16 cellular contexts compared by ENCODE assay signal in the genomic region with DNA sequence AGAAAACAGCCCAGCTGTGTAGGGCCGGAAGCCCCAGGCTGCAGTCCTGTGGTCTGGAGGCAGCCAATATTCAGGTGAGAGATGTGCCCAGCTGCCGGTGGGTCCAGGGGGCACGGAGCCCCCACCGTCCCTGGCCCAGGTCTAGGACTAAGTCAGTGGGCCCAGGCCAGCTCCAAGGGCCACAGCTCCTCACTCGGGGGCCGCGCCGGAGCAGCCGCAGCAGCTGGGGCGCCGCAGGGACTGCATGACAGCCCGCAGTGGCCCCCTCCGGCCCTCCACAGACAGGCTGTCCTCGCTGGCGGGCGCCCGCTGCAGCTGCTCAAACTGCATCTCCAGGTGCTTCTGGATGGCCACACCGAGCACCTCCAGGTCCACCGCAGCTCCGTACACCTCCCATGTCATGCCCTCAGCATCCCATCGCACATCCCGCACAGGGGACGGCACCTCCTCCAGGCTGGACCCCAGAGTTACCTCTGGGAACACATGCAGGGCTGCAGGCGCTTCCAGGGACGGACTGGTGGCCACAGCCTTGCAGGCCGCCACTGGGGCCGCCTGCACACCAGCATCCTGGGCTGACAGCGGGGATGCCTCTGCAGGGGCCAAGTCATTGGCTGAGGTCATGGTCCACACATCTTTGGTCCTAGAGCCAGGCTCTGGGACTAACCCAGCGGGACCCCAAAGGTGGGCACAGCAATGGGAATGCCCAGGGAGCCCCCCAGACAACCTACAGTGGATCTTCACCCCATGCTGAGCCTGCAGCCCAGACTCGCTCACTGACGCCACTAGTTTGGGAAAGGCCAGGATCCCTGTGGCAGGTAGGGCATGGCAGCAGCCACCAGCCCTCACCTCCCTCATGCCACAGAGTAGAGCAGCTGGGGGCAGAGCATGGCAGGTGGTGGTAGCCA. TPM values are rescaled to one million over a fixed set of nuclear protein-coding genes. Genes with fewer than 3 reads are reported as not detected.
DNase-seq lines count a peak whose midpoint lies in the region; ATAC-seq, FAIRE-seq and TF ChIP-seq lines count a peak whose summit lies in the region.
"Had no signal": no experiment of that assay in that cellular context is flagged by ENCODE, and none has a peak within 500 bp of the region (broad histone marks: within the 10 kb centered on the region; RNA-seq: fewer than 3 reads in every experiment).

No MANE protein-coding gene starts in this region.

- CTCF ChIA-PET in HepG2 (lab: Yijun Ruan, JAX; ENCODE audit: low intra/inter-chr PET ratio, low total read pairs) = no interaction called here

- H3K27ac ChIP-seq in right lobe of liver (no peak overlapping the region), HepG2 (ENCODE audit: extremely low read length, insufficient read depth, low read length) (no peak overlapping the region), upper lobe of right lung (no peak overlapping the region)
- H3K27ac ChIP-seq: foreskin keratinocyte had no signal

- no peak for TF ChIP-seq RAD21 in HepG2 (CRISPR knock-in tag; IDR thresholded peaks at IDR 0.05)

- H3K9me3 Mint-ChIP-seq in central memory CD8-positive, alpha-beta T cell = no peaks in the 10 kb centered on the region
- no peaks in the 10 kb centered on the region for H3K9me3 Mint-ChIP-seq in natural killer cell
- H3K9me3 Mint-ChIP-seq: naive thymus-derived CD8-positive, alpha-beta T cell had no signal

- in situ Hi-C loops in HepG2 (cut with HindIII; ENCODE audit: extremely low pct_ligation_motif_present, low pct_unique_long_range_greater_than_20kb) = no loop called here

- no peaks in the 10 kb centered on the region for H3K9me3 ChIP-seq in right lobe of liver
- no peaks in the 10 kb centered on the region for H3K9me3 ChIP-seq in HepG2 (ENCODE audit: low read length)
- no peaks in the 10 kb centered on the region for H3K9me3 ChIP-seq in upper lobe of right lung

- intact Hi-C loops in right lobe of liver (cut with DNase I) = no loop called here
- intact Hi-C loops in HepG2 (cut with micrococcal nuclease; ENCODE audit: unreplicated experiment) = no loop called here
- intact Hi-C loops in natural killer cell (cut with micrococcal nuclease) = no loop called here
- intact Hi-C loops in upper lobe of right lung (cut with DNase I) = no loop called here

- no peaks in the 10 kb centered on the region for H3K4me1 Mint-ChIP-seq in central memory CD8-positive, alpha-beta T cell
- no peaks in the 10 kb centered on the region for H3K4me1 Mint-ChIP-seq in natural killer cell
- H3K4me1 Mint-ChIP-seq: naive thymus-derived CD8-positive, alpha-beta T cell had no signal

- TF ChIP-seq CTCF in right lobe of liver (IDR thresholded peaks at IDR 0.05) (no peak), HepG2 (CRISPR knock-in tag; IDR thresholded peaks at IDR 0.05) (no peak), natural killer cell (IDR thresholded peaks at IDR 0.05) (no peak), upper lobe of right lung (IDR thresholded peaks at IDR 0.05) (no peak)

- no peak overlapping the region for H2AFZ ChIP-seq in HepG2 (ENCODE audit: low read length)

- ATAC-seq in right lobe of liver (peak in 1 of 4 donors; percentile 1), HepG2 (no peak), natural killer cell (no peak), upper lobe of right lung (no peak), HG03521 (IDR thresholded peaks at IDR 0.05; ENCODE audit: unreplicated experiment) (no peak), HG03045 (IDR thresholded peaks at IDR 0.05; ENCODE audit: unreplicated experiment) (no peak)
- ATAC-seq in central memory CD8-positive, alpha-beta T cell (replicated peaks; ENCODE audit: extremely low read depth, poor library complexity, severe bottlenecking) = no peak
- ATAC-seq: foreskin keratinocyte; naive thymus-derived CD8-positive, alpha-beta T cell had no signal

- no peak for FAIRE-seq in HepG2 (lab: Jason Lieb, UNC)
- FAIRE-seq: H54 had no signal

- peak in 2 of 3 donors; percentile 27 to 59 for DNase-seq in right lobe of liver
- no peak for DNase-seq in HepG2 (ENCODE audit: low spot score)
- DNase-seq in central memory CD8-positive, alpha-beta T cell (ENCODE audit: low spot score in 2 of 2) = peak; percentile 11 to 12
- peak; percentile 14 for DNase-seq in natural killer cell
- peak; percentile 71 for DNase-seq in upper lobe of right lung
- DNase-seq in midbrain (lab: John Stamatoyannopoulos, UW) = no peak
- DNase-seq: anterior cingulate cortex; effector memory CD4-positive, alpha-beta T cell; foreskin keratinocyte; T-helper 9 cell had no signal

- no peak overlapping the region for H3K4me3 Mint-ChIP-seq in central memory CD8-positive, alpha-beta T cell
- H3K4me3 Mint-ChIP-seq in natural killer cell = no peak overlapping the region
- H3K4me3 Mint-ChIP-seq: naive thymus-derived CD8-positive, alpha-beta T cell had no signal

- H3K4me1 ChIP-seq in right lobe of liver (no peaks in the 10 kb centered on the region), HepG2 (ENCODE audit: insufficient read depth, low read length) (no peaks in the 10 kb centered on the region), upper lobe of right lung (peaks cover 4% of the 10 kb centered on the region)
- H3K4me1 ChIP-seq: foreskin keratinocyte had no signal

- BruUV-seq in HepG2 (replicated peaks; lab: Mats Ljungman, UMichigan) = no TSS peak

- H3K36me3 Mint-ChIP-seq in central memory CD8-positive, alpha-beta T cell (ENCODE audit: insufficient read depth) = no peaks in the 10 kb centered on the region
- H3K36me3 Mint-ChIP-seq in natural killer cell = no peaks in the 10 kb centered on the region
- H3K36me3 Mint-ChIP-seq: naive thymus-derived CD8-positive, alpha-beta T cell had no signal

- H3K36me3 ChIP-seq in right lobe of liver (no peaks in the 10 kb centered on the region), HepG2 (replicated peaks in 1 of 2; ENCODE audit: control insufficient read depth in 1 of 2, insufficient read depth in 2 of 2, low read length in 2 of 2) (no peaks in the 10 kb centered on the region), upper lobe of right lung (no peaks in the 10 kb centered on the region)

- no peak for TF ChIP-seq POLR2A in right lobe of liver (IDR thresholded peaks at IDR 0.05)
- no peak for TF ChIP-seq POLR2A in HepG2 (IDR thresholded peaks at IDR 0.05; ENCODE audit: insufficient read depth in 1 of 2, low read depth in 2 of 2, low read length in 2 of 2)

- H3K4me2 ChIP-seq in HepG2 (ENCODE audit: low read depth, low read length) = no peak overlapping the region

- H3K79me2 ChIP-seq in HepG2 (ENCODE audit: insufficient read depth, low read length) = no peaks in the 10 kb centered on the region

- no peak for TF ChIP-seq EP300 in HepG2 (IDR thresholded peaks at IDR 0.05; ENCODE audit: low read depth in 2 of 2, low read length in 2 of 2)
- TF ChIP-seq EP300 in HepG2 (CRISPR knock-in tag; IDR thresholded peaks at IDR 0.05; ENCODE audit: borderline replicate concordance) = no peak

- no peak overlapping the region for H3K9ac ChIP-seq in HepG2 (ENCODE audit: insufficient read depth, low read depth, low read length)

- peaks cover 1% of the 10 kb centered on the region for H3K27me3 Mint-ChIP-seq in central memory CD8-positive, alpha-beta T cell
- H3K27me3 Mint-ChIP-seq in natural killer cell (ENCODE audit: low read depth in 2 of 2) = no peaks in the 10 kb centered on the region

- H4K20me1 ChIP-seq in HepG2 (ENCODE audit: insufficient read depth, low read length) = no peaks in the 10 kb centered on the region; the same call in 1 of the 2 replicates

- H3K4me3 ChIP-seq in right lobe of liver (no peak overlapping the region), HepG2 (replicated peaks in 1 of 3; ENCODE audit: insufficient read depth in 1 of 3, low read depth in 2 of 3, low read length in 3 of 3) (no peak overlapping the region), upper lobe of right lung (no peak overlapping the region)

- no peak overlapping the region for H3K27ac Mint-ChIP-seq in central memory CD8-positive, alpha-beta T cell (ENCODE audit: low read depth)
- H3K27ac Mint-ChIP-seq in natural killer cell = no peak overlapping the region
- H3K27ac Mint-ChIP-seq: naive thymus-derived CD8-positive, alpha-beta T cell had no signal

- POLR2A ChIA-PET in HepG2 (lab: Yijun Ruan, JAX) = no interaction called here

- 89% methylated on average over 7 of the region's 31 CpGs for WGBS in right lobe of liver (ENCODE audit: insufficient coverage, low coverage, low lambda C conversion rate, missing lambda C conversion rate)
- 55% methylated on average over 20 of the region's 31 CpGs for WGBS in HepG2 (ENCODE audit: low lambda C conversion rate)

- H3K27me3 ChIP-seq in right lobe of liver (no peaks in the 10 kb centered on the region), HepG2 (ENCODE audit: control insufficient read depth in 1 of 2, insufficient read depth in 2 of 2, low read length in 2 of 2) (peaks cover 15 to 82% of the 10 kb centered on the region in 2 experiments), upper lobe of right lung (peaks cover 5% of the 10 kb centered on the region)

RNA-seq across cellular contexts. Expression of a gene that starts 7.0 kb away (rescaled TPM):
- total RNA-seq in right lobe of liver = under 1 TPM; 0.19 to 0.84 (median 0.32) TPM
- not detected in 2 replicates for total RNA-seq in HepG2 (2016; rRNA removed; fragmentation: Illumina TruSeq; extraction: Trizol)
- total RNA-seq in HepG2 (2016; cell fraction: cytosol; rRNA removed; fragmentation: Illumina TruSeq; extraction: Trizol; ENCODE audit: low read depth) = not detected in 2 replicates
- not detected in 2 replicates for total RNA-seq in HepG2 (2016; cell fraction: insoluble cytoplasmic fraction; rRNA removed; fragmentation: Illumina TruSeq; extraction: Trizol)
- total RNA-seq in HepG2 (2016; cell fraction: membrane; rRNA removed; fragmentation: Illumina TruSeq; extraction: Trizol) = not detected in 2 replicates
- not detected in 2 replicates for total RNA-seq in HepG2 (2016; cell fraction: nucleus; rRNA removed; fragmentation: Illumina TruSeq; extraction: Trizol)
- polyA plus RNA-seq in HepG2 (2011; rRNA removed) = not detected in 2 replicates
- polyA plus RNA-seq in HepG2 (2011; cell fraction: cytosol; rRNA removed) = not detected in 2 replicates
- not detected in 2 replicates for polyA plus RNA-seq in HepG2 (2011; cell fraction: nucleus; rRNA removed)
- not detected in 2 replicates for polyA plus RNA-seq in HepG2 (2012)
- polyA plus RNA-seq in HepG2 (2016; cell fraction: cytosol; fragmentation: Illumina TruSeq; extraction: Trizol; ENCODE audit: low read depth) = not detected in 2 replicates
- not detected in 2 replicates for polyA plus RNA-seq in HepG2 (2016; cell fraction: insoluble cytoplasmic fraction; fragmentation: Illumina TruSeq; extraction: Trizol; ENCODE audit: low read depth)
- not detected in 2 replicates for polyA plus RNA-seq in HepG2 (2016; cell fraction: membrane; fragmentation: Illumina TruSeq; extraction: Trizol; ENCODE audit: low read depth)
- not detected in 2 replicates for polyA plus RNA-seq in HepG2 (2016; cell fraction: nucleus; fragmentation: Illumina TruSeq; extraction: Trizol; ENCODE audit: insufficient read depth, low read depth)
- not detected in 2 replicates for polyA minus RNA-seq in HepG2 (2011; rRNA and poly(A)+ RNA removed; ENCODE audit: low replicate concordance)
- polyA minus RNA-seq in HepG2 (2011; cell fraction: cytosol; rRNA and poly(A)+ RNA removed) = not detected in 2 replicates
- not detected in 2 replicates for polyA minus RNA-seq in HepG2 (2011; cell fraction: nucleus; rRNA and poly(A)+ RNA removed)
- total RNA-seq in natural killer cell = not detected
- 56.2 TPM for total RNA-seq in upper lobe of right lung
- total RNA-seq: naive thymus-derived CD8-positive, alpha-beta T cell; NCI-H460; RPMI7951 had no signal
- polyA plus RNA-seq: naive thymus-derived CD8-positive, alpha-beta T cell had no signal

RNA-seq across cellular contexts. Expression of a gene that starts 29.5 kb away (rescaled TPM):
- 1 to 10 TPM in 2 of 6 experiments, under 1 TPM in 4; 0.43 to 1.3 (median 0.82) TPM for total RNA-seq in right lobe of liver
- 0.24 and 0.38 TPM in 2 replicates for total RNA-seq in HepG2 (2016; rRNA removed; fragmentation: Illumina TruSeq; extraction: Trizol)
- 0.40 TPM in 1 of 2 replicates, not detected in the other for total RNA-seq in HepG2 (2016; cell fraction: cytosol; rRNA removed; fragmentation: Illumina TruSeq; extraction: Trizol; ENCODE audit: low read depth)
- 0.19 and 0.34 TPM in 2 replicates for total RNA-seq in HepG2 (2016; cell fraction: insoluble cytoplasmic fraction; rRNA removed; fragmentation: Illumina TruSeq; extraction: Trizol)
- 0.24 and 0.37 TPM in 2 replicates for total RNA-seq in HepG2 (2016; cell fraction: membrane; rRNA removed; fragmentation: Illumina TruSeq; extraction: Trizol)
- 0.43 and 0.47 TPM in 2 replicates for total RNA-seq in HepG2 (2016; cell fraction: nucleus; rRNA removed; fragmentation: Illumina TruSeq; extraction: Trizol)
- 0.24 and 0.29 TPM in 2 replicates for polyA plus RNA-seq in HepG2 (2011; rRNA removed)
- 0.13 and 0.15 TPM in 2 replicates for polyA plus RNA-seq in HepG2 (2011; cell fraction: cytosol; rRNA removed)
- 0.51 and 0.57 TPM in 2 replicates for polyA plus RNA-seq in HepG2 (2011; cell fraction: nucleus; rRNA removed)
- 3.1 and 5.1 TPM in 2 replicates for polyA plus RNA-seq in HepG2 (2012)
- polyA plus RNA-seq in HepG2 (2016; cell fraction: cytosol; fragmentation: Illumina TruSeq; extraction: Trizol; ENCODE audit: low read depth) = 0.25 TPM in 1 of 2 replicates, not detected in the other
- polyA plus RNA-seq in HepG2 (2016; cell fraction: insoluble cytoplasmic fraction; fragmentation: Illumina TruSeq; extraction: Trizol; ENCODE audit: low read depth) = 0.30 and 0.46 TPM in 2 replicates
- polyA plus RNA-seq in HepG2 (2016; cell fraction: membrane; fragmentation: Illumina TruSeq; extraction: Trizol; ENCODE audit: low read depth) = 0.15 and 0.24 TPM in 2 replicates
- 0.45 and 1.1 TPM in 2 replicates for polyA plus RNA-seq in HepG2 (2016; cell fraction: nucleus; fragmentation: Illumina TruSeq; extraction: Trizol; ENCODE audit: insufficient read depth, low read depth)
- 0.70 and 0.86 TPM in 2 replicates for polyA minus RNA-seq in HepG2 (2011; rRNA and poly(A)+ RNA removed; ENCODE audit: low replicate concordance)
- polyA minus RNA-seq in HepG2 (2011; cell fraction: cytosol; rRNA and poly(A)+ RNA removed) = not detected in 2 replicates
- 1.9 and 2.8 TPM in 2 replicates for polyA minus RNA-seq in HepG2 (2011; cell fraction: nucleus; rRNA and poly(A)+ RNA removed)
- 1 to 10 TPM in 2 of 3 donors, under 1 TPM in 1; 1.00 to 2.0 (median 1.1) TPM for total RNA-seq in natural killer cell
- 45.4 TPM for total RNA-seq in upper lobe of right lung

Comparison
In these comparisons a context has a peak if more than half of its experiments do, and no peak if none do; other contexts are left out.
1. DNase-seq: peak in right lobe of liver (2 of 3), central memory CD8-positive, alpha-beta T cell (2 of 2), natural killer cell (single experiment) and upper lobe of right lung (single experiment); none in HepG2 (single experiment) and midbrain (single experiment).
2. RNA of a gene that starts 7.0 kb away (total RNA-seq): 56.2 TPM in upper lobe of right lung (single experiment); 0.19 to 0.84 TPM in right lobe of liver, not detected in HepG2 and not detected in natural killer cell; every median in the first group is over 10 times any median in the second.
3. RNA of a gene that starts 29.5 kb away (total RNA-seq): 45.4 TPM in upper lobe of right lung (single experiment); 1.00 to 2.0 TPM in natural killer cell, 0.43 to 1.3 TPM in right lobe of liver and 0.19 to 0.47 TPM in HepG2; every median in the first group is over 10 times any median in the second.